18 cellular contexts compared by ENCODE assay signal in the genomic region with DNA sequence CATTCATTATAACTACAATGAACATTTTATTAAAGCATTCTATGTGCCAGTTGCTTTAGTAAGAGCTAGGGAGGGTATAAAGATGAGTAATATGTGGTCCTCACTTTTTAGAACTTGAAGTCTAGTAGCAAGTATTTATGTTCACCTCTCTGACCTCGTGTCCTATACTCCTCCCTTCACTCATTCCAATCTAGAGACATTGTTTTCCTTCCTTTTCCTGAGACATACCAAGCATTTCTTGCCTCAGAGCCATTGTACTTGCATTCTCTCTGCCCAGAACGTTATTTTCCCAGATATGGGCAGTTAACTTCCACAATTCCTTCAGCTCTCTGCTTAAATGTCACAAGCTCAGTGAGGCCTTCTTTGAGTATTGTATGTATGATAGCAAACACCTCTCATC.
DNase-seq lines count a peak whose midpoint lies in the region; ATAC-seq and TF ChIP-seq lines count a peak whose summit lies in the region.
"Had no signal": no experiment of that assay in that cellular context is flagged by ENCODE, and none has a peak within 500 bp of the region (broad histone marks: within the 10 kb centered on the region; RNA-seq: fewer than 3 reads in every experiment).

No MANE protein-coding gene starts in this region.

- TF ChIP-seq CTCF in cardiac fibroblast (IDR thresholded peaks at IDR 0.05; ENCODE audit: low read depth, low read length) = no peak

- H3K4me3 ChIP-seq in cardiac fibroblast (replicated peaks in 1 of 2; ENCODE audit: low read depth in 2 of 2, low read length in 2 of 2) = no peak overlapping the region
- H3K4me3 ChIP-seq: GM12878, stomach, uterus had no signal

- DNase-seq in GM04503 (ENCODE audit: low read depth) (peak; percentile 1), cardiac fibroblast (ENCODE audit: low read depth in 2 of 2) (peak; percentile 61 to 84), hepatic stellate cell (ENCODE audit: low spot score) (peak; percentile 20), renal cortical epithelial cell (ENCODE audit: low read depth) (peak; percentile 90), hippocampal formation (lab: John Stamatoyannopoulos, UW) (no peak), amygdala (lab: John Stamatoyannopoulos, UW) (no peak), NCI-H1105 treated with DMSO at 0.1 percent for 48 hours (lab: John Stamatoyannopoulos, UW) (no peak)
- DNase-seq: activated CD4-positive, alpha-beta T cell treated with anti-CD3 and anti-CD28 coated beads, Interleukin-2, amount 50 U/mL, for 1 hour; Caco-2; kidney; NCI-H1048; stimulated activated CD4-positive, alpha-beta T cell treated with anti-CD3 and anti-CD28 coated beads, Interleukin-15, amount 100 ng/mL, for 24 hours; stomach; uterus had no signal

- ATAC-seq in HG03196 (IDR thresholded peaks at IDR 0.05; ENCODE audit: unreplicated experiment) = no peak
- ATAC-seq: GM12878, Panc1, SK-N-SH treated with all-trans-retinoic acid at 6 μM for 48 hours had no signal

Comparison
In these comparisons a context has a peak if more than half of its experiments do, and no peak if none do; other contexts are left out.
1. DNase-seq: peak in GM04503 (single experiment), cardiac fibroblast (2 of 2), hepatic stellate cell (single experiment) and renal cortical epithelial cell (single experiment); none in hippocampal formation (0 of 2), amygdala (0 of 56) and NCI-H1105 treated with DMSO at 0.1 percent for 48 hours (single experiment).